In the genomic region with DNA sequence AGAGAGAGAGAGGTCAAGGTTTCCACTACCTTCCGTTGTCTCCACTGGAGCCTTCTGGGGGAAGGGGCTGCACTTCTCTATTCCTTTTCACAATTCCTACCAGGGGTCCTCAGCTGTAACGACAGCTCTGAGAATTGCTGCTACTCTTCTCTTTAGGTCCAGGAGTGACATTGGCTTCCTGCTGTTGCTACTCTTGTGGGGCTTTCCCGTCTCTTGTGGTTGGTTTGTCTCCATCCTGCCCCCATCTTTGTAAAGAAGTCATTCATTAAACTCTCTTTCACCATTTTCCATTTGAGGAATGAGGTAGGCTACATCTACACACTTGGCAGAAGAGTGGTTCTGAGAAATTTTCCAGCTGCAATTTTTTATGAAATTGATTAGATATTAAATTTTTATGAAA, we compare ENCODE assay signal across 17 cellular contexts.
A peak's percentile ranks its signal among the peaks of the same experiment; 100 is the strongest.
DNase-seq lines count a peak whose midpoint lies in the region; ATAC-seq and TF ChIP-seq lines count a peak whose summit lies in the region.
"Had no signal": no experiment of that assay in that cellular context is flagged by ENCODE, and none has a peak within 500 bp of the region (broad histone marks: within the 10 kb centered on the region; RNA-seq: fewer than 3 reads in every experiment).

No MANE protein-coding gene starts in this region.

- CTCF ChIA-PET in Caco-2 (lab: Charles Lee) = no interaction called here

- H3K27me3 ChIP-seq in Caco-2 (replicated peaks; ENCODE audit: control insufficient read depth, insufficient read depth, low read length) = no peaks in the 10 kb centered on the region

- BruUV-seq in Caco-2 (replicated peaks; lab: Mats Ljungman, UMichigan) = no TSS peak

- H3K9me3 ChIP-seq in Caco-2 = no peaks in the 10 kb centered on the region
- H3K9me3 ChIP-seq: SK-N-SH had no signal

- H3K27ac Mint-ChIP-seq in Caco-2 (ENCODE audit: unreplicated experiment) = peak overlapping the region; percentile 13
- no peak overlapping the region for H3K27ac Mint-ChIP-seq in chondrocyte (ENCODE audit: unreplicated experiment)
- H3K27ac Mint-ChIP-seq in HFFc6 = no peak overlapping the region
- H3K27ac Mint-ChIP-seq: CD8-positive, alpha-beta T cell; T-helper 1 cell treated with Interleukin-12 subunit alpha and Interleukin-12 subunit beta and Interleukin-4 antibody, amounts not matched to agents 30 μg/mL and 1 μg/mL, for 36 hours had no signal

- H3K4me3 ChIP-seq in Caco-2 (ENCODE audit: low read depth, low read length) = no peak overlapping the region

- TF ChIP-seq CTCF in Caco-2 (IDR thresholded peaks at IDR 0.05; ENCODE audit: insufficient read depth in 1 of 2, low read depth in 1 of 2, low read length in 1 of 2, severe bottlenecking in 1 of 2, unreplicated experiment in 1 of 2) (no peak), chondrocyte (IDR thresholded peaks at IDR 0.05) (no peak), HFFc6 (IDR thresholded peaks at IDR 0.05) (no peak)

- H3K36me3 ChIP-seq in Caco-2 (ENCODE audit: control insufficient read depth, insufficient read depth, low read length) = no peaks in the 10 kb centered on the region; the same call in 1 of the 2 replicates

- intact Hi-C loops in Caco-2 (cut with micrococcal nuclease; ENCODE audit: unreplicated experiment) = no loop called here

- no peaks in the 10 kb centered on the region for H3K27me3 Mint-ChIP-seq in Caco-2 (ENCODE audit: insufficient read depth, unreplicated experiment)
- H3K27me3 Mint-ChIP-seq in chondrocyte (ENCODE audit: low read depth) = no peaks in the 10 kb centered on the region
- H3K27me3 Mint-ChIP-seq in HFFc6 (ENCODE audit: insufficient read depth) = peaks cover 3% of the 10 kb centered on the region

- H3K4me1 ChIP-seq in Caco-2 = no peaks in the 10 kb centered on the region

- POLR2A ChIA-PET in Caco-2 (lab: Charles Lee) = no interaction called here

- ATAC-seq in GM18870 (IDR thresholded peaks at IDR 0.05; ENCODE audit: unreplicated experiment) = peak; percentile 61
- ATAC-seq in GM21529 (IDR thresholded peaks at IDR 0.05; ENCODE audit: unreplicated experiment) = peak; percentile 67
- ATAC-seq in HG03159 (IDR thresholded peaks at IDR 0.05; ENCODE audit: unreplicated experiment) = peak; percentile 54
- ATAC-seq in HG03039 (IDR thresholded peaks at IDR 0.05; ENCODE audit: unreplicated experiment) = no peak
- ATAC-seq: CD8-positive, alpha-beta T cell; Right ventricle myocardium inferior had no signal

- H3K9me3 Mint-ChIP-seq in Caco-2 (ENCODE audit: unreplicated experiment) (peaks cover 18% of the 10 kb centered on the region), chondrocyte (ENCODE audit: low read depth) (no peaks in the 10 kb centered on the region), HFFc6 (no peaks in the 10 kb centered on the region)
- H3K9me3 Mint-ChIP-seq: CD8-positive, alpha-beta T cell; T-helper 1 cell treated with Interleukin-12 subunit alpha and Interleukin-12 subunit beta and Interleukin-4 antibody, amounts not matched to agents 30 μg/mL and 1 μg/mL, for 36 hours had no signal

- H3K36me3 Mint-ChIP-seq in Caco-2 (ENCODE audit: insufficient read depth, unreplicated experiment) = no peaks in the 10 kb centered on the region
- no peaks in the 10 kb centered on the region for H3K36me3 Mint-ChIP-seq in chondrocyte (ENCODE audit: low read depth)
- no peaks in the 10 kb centered on the region for H3K36me3 Mint-ChIP-seq in HFFc6 (ENCODE audit: low read depth)
- H3K36me3 Mint-ChIP-seq: CD8-positive, alpha-beta T cell had no signal

- DNase-seq in Caco-2 = no peak
- no peak for DNase-seq in chondrocyte (ENCODE audit: low spot score)
- no peak for DNase-seq in HFFc6
- no peak for DNase-seq in mucosa of gallbladder (ENCODE audit: low spot score)
- DNase-seq: CD8-positive, alpha-beta T cell; MM.1S; NCI-H1105; NCI-H1694 treated with DMSO at 0.1 percent for 48 hours; NCI-H345; NCI-H69; SK-N-SH had no signal

- H3K4me1 Mint-ChIP-seq in Caco-2 (ENCODE audit: low read depth, unreplicated experiment) = peaks cover 8% of the 10 kb centered on the region
- H3K4me1 Mint-ChIP-seq in chondrocyte (ENCODE audit: low read depth) = peaks cover 13% of the 10 kb centered on the region
- no peaks in the 10 kb centered on the region for H3K4me1 Mint-ChIP-seq in HFFc6 (ENCODE audit: low read depth)

- no peak overlapping the region for H3K4me3 Mint-ChIP-seq in Caco-2 (ENCODE audit: unreplicated experiment)
- H3K4me3 Mint-ChIP-seq in chondrocyte (ENCODE audit: unreplicated experiment) = no peak overlapping the region
- no peak overlapping the region for H3K4me3 Mint-ChIP-seq in HFFc6
- H3K4me3 Mint-ChIP-seq: CD8-positive, alpha-beta T cell; T-helper 1 cell treated with Interleukin-12 subunit alpha and Interleukin-12 subunit beta and Interleukin-4 antibody, amounts not matched to agents 30 μg/mL and 1 μg/mL, for 36 hours had no signal
